16 cellular contexts compared by ENCODE assay signal in the genomic region with DNA sequence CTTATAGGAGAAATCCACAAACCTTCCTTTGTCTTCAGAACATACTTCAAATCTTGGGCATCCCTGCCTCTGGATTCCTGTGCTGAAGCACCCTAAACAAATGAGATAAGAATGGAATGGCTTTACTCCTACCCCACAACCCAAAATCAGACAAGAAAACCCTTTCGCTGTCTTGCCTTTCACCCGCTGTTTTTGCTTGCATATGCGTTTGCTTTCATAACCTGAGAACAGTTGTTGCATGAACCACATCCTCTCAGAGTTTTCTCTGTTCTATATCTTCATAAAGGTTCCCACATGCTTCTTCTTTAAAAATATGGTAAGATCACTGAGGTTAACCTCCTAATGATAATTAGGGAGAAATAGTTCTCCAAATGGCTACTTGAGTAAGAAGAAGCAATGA.
A peak's percentile ranks its signal among the peaks of the same experiment; 100 is the strongest.
DNase-seq lines count a peak whose midpoint lies in the region; ATAC-seq and TF ChIP-seq lines count a peak whose summit lies in the region.
"Had no signal": no experiment of that assay in that cellular context is flagged by ENCODE, and none has a peak within 500 bp of the region (broad histone marks: within the 10 kb centered on the region; RNA-seq: fewer than 3 reads in every experiment).

No MANE protein-coding gene starts in this region.

- ATAC-seq in activated CD4-positive, alpha-beta T cell treated with anti-CD3 and anti-CD28 coated beads for 36 hours, result peak; percentile 70
- ATAC-seq in CD4-positive, alpha-beta T cell (ENCODE audit: poor library complexity), result peak; percentile 86
- peak; percentile 69 to 95 (median 88) for ATAC-seq in T-cell (replicated peaks in 1 of 4)

- peak overlapping the region; percentile 55 for H3K27ac Mint-ChIP-seq in activated CD4-positive, alpha-beta T cell treated with anti-CD3 and anti-CD28 coated beads for 36 hours
- peak overlapping the region; percentile 79 for H3K27ac Mint-ChIP-seq in CD4-positive, alpha-beta T cell
- peak overlapping the region; percentile 47 to 86 for H3K27ac Mint-ChIP-seq in T-cell
- H3K27ac Mint-ChIP-seq in activated naive CD8-positive, alpha-beta T cell, result peak overlapping the region; percentile 47

- no peak for DNase-seq in activated CD4-positive, alpha-beta T cell treated with anti-CD3 and anti-CD28 coated beads for 36 hours
- DNase-seq in activated CD4-positive, alpha-beta T cell treated with anti-CD3 and anti-CD28 coated beads for 48 hours, result no peak
- DNase-seq in CD4-positive, alpha-beta T cell, result no peak
- DNase-seq in T-cell (peak in 8 of 34 experiments; percentile 2 to 30 (median 6)), GM13976 (ENCODE audit: low spot score) (no peak), nucleus accumbens (lab: John Stamatoyannopoulos, UW) (no peak), head of caudate nucleus (no peak)
- DNase-seq: 8988T; COR-L47; DMS153; HCEC 1CT; NCI-H1436 treated with DMSO at 0.1 percent for 48 hours; NCI-H526; NK-92 treated with Interleukin-12 subunit alpha and Interleukin-12 subunit beta, amount 100 ng/mL, for 24 hours had no signal

- no peaks in the 10 kb centered on the region for H3K27me3 ChIP-seq in CD4-positive, alpha-beta T cell (ENCODE audit: control insufficient read depth, insufficient read depth, low read length)
- H3K27me3 ChIP-seq: BLaER1 had no signal

- H3K9me3 ChIP-seq in CD4-positive, alpha-beta T cell (ENCODE audit: control insufficient read depth, low read length), result peaks cover 5% of the 10 kb centered on the region

- peaks cover 4% of the 10 kb centered on the region for H3K36me3 Mint-ChIP-seq in activated CD4-positive, alpha-beta T cell treated with anti-CD3 and anti-CD28 coated beads for 36 hours (ENCODE audit: low read depth)
- no peaks in the 10 kb centered on the region for H3K36me3 Mint-ChIP-seq in CD4-positive, alpha-beta T cell (ENCODE audit: low read depth)
- H3K36me3 Mint-ChIP-seq in T-cell, result no peaks in the 10 kb centered on the region
- H3K36me3 Mint-ChIP-seq in activated naive CD8-positive, alpha-beta T cell, result peaks cover 13% of the 10 kb centered on the region

- H3K27me3 Mint-ChIP-seq in activated CD4-positive, alpha-beta T cell treated with anti-CD3 and anti-CD28 coated beads for 36 hours, result peaks cover 2% of the 10 kb centered on the region
- no peaks in the 10 kb centered on the region for H3K27me3 Mint-ChIP-seq in CD4-positive, alpha-beta T cell
- H3K27me3 Mint-ChIP-seq in T-cell, result peaks cover 9 to 17% of the 10 kb centered on the region in 2 donors
- H3K27me3 Mint-ChIP-seq in activated naive CD8-positive, alpha-beta T cell, result peaks cover 2% of the 10 kb centered on the region

- TF ChIP-seq CTCF in CD4-positive, alpha-beta T cell (IDR thresholded peaks at IDR 0.05), result no peak
- no peak for TF ChIP-seq CTCF in GM13976 (IDR thresholded peaks at IDR 0.05; ENCODE audit: borderline replicate concordance, control extremely low read depth, extremely low read depth, insufficient read depth, missing control alignments)

- CTCF ChIA-PET in activated CD4-positive, alpha-beta T cell treated with anti-CD3 and anti-CD28 coated beads for 36 hours (lab: Charles Lee), result interaction anchor here (1.0 to 1.3 kb wide), 2 partner anchors 11 to 14 kb away, joined by 3 to 6 read pairs; no protein-coding TSS in a partner anchor
- CTCF ChIA-PET in CD4-positive, alpha-beta T cell (lab: Charles Lee), result no interaction called here
- CTCF ChIA-PET in T-cell (lab: Charles Lee), result interaction anchor here in 1 of 2 donors (0.7 kb wide), 1 partner anchor 11 kb away, joined by 3 read pairs; no protein-coding TSS in a partner anchor

- H3K27ac ChIP-seq in CD4-positive, alpha-beta T cell (ENCODE audit: low read depth, low read length), result peak overlapping the region; percentile 30
- H3K27ac ChIP-seq: BLaER1 had no signal

- POLR2A ChIA-PET in activated CD4-positive, alpha-beta T cell treated with anti-CD3 and anti-CD28 coated beads for 36 hours (lab: Charles Lee), result no interaction called here
- POLR2A ChIA-PET in CD4-positive, alpha-beta T cell (lab: Charles Lee), result interaction anchor here (1.2 kb wide), 1 partner anchor 27 kb away, joined by 3 read pairs; no protein-coding TSS in a partner anchor
- POLR2A ChIA-PET in T-cell (lab: Charles Lee), result no interaction called here

- H3K4me3 Mint-ChIP-seq in activated CD4-positive, alpha-beta T cell treated with anti-CD3 and anti-CD28 coated beads for 36 hours, result peak overlapping the region; percentile 13
- H3K4me3 Mint-ChIP-seq in CD4-positive, alpha-beta T cell, result peak overlapping the region; percentile 5
- H3K4me3 Mint-ChIP-seq in T-cell, result peak overlapping the region in 2 of 3 donors; percentile 10 to 52
- peak overlapping the region; percentile 40 for H3K4me3 Mint-ChIP-seq in activated naive CD8-positive, alpha-beta T cell

- intact Hi-C loops in activated CD4-positive, alpha-beta T cell treated with anti-CD3 and anti-CD28 coated beads for 36 hours (cut with DNase I, micrococcal nuclease), result no loop called here
- intact Hi-C loops in CD4-positive, alpha-beta T cell (cut with DNase I, micrococcal nuclease), result no loop called here
- intact Hi-C loops in head of caudate nucleus (cut with DNase I), result no loop called here

- peaks cover 24% of the 10 kb centered on the region for H3K4me1 Mint-ChIP-seq in activated CD4-positive, alpha-beta T cell treated with anti-CD3 and anti-CD28 coated beads for 36 hours
- H3K4me1 Mint-ChIP-seq in CD4-positive, alpha-beta T cell (ENCODE audit: low read depth), result peaks cover 32% of the 10 kb centered on the region
- H3K4me1 Mint-ChIP-seq in T-cell, result peaks cover 21 to 32% (median 26%) of the 10 kb centered on the region in 3 donors
- peaks cover 28% of the 10 kb centered on the region for H3K4me1 Mint-ChIP-seq in activated naive CD8-positive, alpha-beta T cell (ENCODE audit: low read depth)

- peaks cover 12% of the 10 kb centered on the region for H3K9me3 Mint-ChIP-seq in activated CD4-positive, alpha-beta T cell treated with anti-CD3 and anti-CD28 coated beads for 36 hours (ENCODE audit: low read depth)
- H3K9me3 Mint-ChIP-seq in CD4-positive, alpha-beta T cell, result peaks cover 11% of the 10 kb centered on the region
- peaks cover 3 to 17% (median 6%) of the 10 kb centered on the region in 3 donors for H3K9me3 Mint-ChIP-seq in T-cell
- peaks cover 17% of the 10 kb centered on the region for H3K9me3 Mint-ChIP-seq in activated naive CD8-positive, alpha-beta T cell (ENCODE audit: low read depth)

- in situ Hi-C loops in GM13976 (cut with MboI; ENCODE audit: low sequenced_read_pairs, unreplicated experiment), result no loop called here
